1 cellular context compared by ENCODE assay signal in the genomic region with DNA sequence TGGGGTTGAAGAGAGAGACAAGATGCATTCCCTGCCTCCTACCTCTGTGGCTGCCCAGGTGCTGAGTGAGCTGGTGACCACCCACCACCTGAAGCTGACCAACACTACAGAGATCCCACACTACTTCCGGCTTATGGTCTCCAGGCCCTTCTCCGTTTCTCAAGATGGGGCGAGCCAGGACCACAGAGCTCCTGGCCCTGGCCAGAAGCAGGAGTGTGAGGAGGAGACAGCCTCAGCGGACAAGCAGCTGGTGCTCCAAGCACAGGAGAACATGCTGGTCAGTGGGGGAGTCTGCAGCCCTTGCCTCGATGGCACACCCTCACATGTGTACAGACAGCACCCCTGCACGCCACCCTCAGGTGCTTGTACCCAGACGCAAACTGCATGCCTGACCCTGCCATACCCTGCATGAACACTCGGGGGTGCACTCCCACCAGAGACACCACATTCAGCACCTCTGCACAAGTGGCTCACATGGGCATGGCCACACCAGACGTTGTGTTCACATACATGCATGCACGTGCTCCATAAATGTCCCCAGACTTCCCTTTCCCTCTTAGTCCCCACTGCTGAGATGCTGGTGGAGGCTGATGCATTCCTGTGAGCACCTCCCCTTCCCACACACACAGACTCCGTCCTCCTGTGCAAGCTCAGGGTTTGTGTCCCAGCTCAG.
TF ChIP-seq lines count a peak whose summit lies in the region.

No MANE protein-coding gene starts in this region.

TF ChIP-seq in SK-N-SH treated with all-trans-retinoic acid at 6 μM for 48 hours, 23 proteins besides CTCF, POLR2A, EP300 and RAD21 (continued from another document):
- TF ChIP-seq, protein P1, sequence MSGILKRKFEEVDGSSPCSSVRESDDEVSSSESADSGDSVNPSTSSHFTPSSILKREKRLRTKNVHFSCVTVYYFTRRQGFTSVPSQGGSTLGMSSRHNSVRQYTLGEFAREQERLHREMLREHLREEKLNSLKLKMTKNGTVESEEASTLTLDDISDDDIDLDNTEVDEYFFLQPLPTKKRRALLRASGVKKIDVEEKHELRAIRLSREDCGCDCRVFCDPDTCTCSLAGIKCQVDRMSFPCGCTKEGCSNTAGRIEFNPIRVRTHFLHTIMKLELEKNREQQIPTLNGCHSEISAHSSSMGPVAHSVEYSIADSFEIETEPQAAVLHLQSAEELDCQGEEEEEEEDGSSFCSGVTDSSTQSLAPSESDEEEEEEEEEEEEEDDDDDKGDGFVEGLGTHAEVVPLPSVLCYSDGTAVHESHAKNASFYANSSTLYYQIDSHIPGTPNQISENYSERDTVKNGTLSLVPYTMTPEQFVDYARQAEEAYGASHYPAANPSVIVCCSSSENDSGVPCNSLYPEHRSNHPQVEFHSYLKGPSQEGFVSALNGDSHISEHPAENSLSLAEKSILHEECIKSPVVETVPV (CRISPR knock-in tag; IDR thresholded peaks at IDR 0.05), result no peak
- TF ChIP-seq CSDC2 (CRISPR knock-in tag; IDR thresholded peaks at IDR 0.05) (no peak), ISL1 (CRISPR knock-in tag; IDR thresholded peaks at IDR 0.05) (no peak), OSR1 (CRISPR knock-in tag; IDR thresholded peaks at IDR 0.05) (no peak), ESRRG (CRISPR knock-in tag; IDR thresholded peaks at IDR 0.05) (no peak), SNAI2 (CRISPR knock-in tag; IDR thresholded peaks at IDR 0.05) (no peak)
- TF ChIP-seq, protein P2, sequence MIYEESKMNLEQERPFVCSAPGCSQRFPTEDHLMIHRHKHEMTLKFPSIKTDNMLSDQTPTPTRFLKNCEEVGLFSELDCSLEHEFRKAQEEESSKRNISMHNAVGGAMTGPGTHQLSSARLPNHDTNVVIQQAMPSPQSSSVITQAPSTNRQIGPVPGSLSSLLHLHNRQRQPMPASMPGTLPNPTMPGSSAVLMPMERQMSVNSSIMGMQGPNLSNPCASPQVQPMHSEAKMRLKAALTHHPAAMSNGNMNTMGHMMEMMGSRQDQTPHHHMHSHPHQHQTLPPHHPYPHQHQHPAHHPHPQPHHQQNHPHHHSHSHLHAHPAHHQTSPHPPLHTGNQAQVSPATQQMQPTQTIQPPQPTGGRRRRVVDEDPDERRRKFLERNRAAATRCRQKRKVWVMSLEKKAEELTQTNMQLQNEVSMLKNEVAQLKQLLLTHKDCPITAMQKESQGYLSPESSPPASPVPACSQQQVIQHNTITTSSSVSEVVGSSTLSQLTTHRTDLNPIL (CRISPR knock-in tag; IDR thresholded peaks at IDR 0.05; ENCODE audit: low read depth), result no peak
- TF ChIP-seq, protein P3, sequence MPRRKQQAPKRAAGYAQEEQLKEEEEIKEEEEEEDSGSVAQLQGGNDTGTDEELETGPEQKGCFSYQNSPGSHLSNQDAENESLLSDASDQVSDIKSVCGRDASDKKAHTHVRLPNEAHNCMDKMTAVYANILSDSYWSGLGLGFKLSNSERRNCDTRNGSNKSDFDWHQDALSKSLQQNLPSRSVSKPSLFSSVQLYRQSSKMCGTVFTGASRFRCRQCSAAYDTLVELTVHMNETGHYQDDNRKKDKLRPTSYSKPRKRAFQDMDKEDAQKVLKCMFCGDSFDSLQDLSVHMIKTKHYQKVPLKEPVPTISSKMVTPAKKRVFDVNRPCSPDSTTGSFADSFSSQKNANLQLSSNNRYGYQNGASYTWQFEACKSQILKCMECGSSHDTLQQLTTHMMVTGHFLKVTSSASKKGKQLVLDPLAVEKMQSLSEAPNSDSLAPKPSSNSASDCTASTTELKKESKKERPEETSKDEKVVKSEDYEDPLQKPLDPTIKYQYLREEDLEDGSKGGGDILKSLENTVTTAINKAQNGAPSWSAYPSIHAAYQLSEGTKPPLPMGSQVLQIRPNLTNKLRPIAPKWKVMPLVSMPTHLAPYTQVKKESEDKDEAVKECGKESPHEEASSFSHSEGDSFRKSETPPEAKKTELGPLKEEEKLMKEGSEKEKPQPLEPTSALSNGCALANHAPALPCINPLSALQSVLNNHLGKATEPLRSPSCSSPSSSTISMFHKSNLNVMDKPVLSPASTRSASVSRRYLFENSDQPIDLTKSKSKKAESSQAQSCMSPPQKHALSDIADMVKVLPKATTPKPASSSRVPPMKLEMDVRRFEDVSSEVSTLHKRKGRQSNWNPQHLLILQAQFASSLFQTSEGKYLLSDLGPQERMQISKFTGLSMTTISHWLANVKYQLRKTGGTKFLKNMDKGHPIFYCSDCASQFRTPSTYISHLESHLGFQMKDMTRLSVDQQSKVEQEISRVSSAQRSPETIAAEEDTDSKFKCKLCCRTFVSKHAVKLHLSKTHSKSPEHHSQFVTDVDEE (CRISPR knock-in tag; IDR thresholded peaks at IDR 0.05), result no peak
- TF ChIP-seq, protein P4, sequence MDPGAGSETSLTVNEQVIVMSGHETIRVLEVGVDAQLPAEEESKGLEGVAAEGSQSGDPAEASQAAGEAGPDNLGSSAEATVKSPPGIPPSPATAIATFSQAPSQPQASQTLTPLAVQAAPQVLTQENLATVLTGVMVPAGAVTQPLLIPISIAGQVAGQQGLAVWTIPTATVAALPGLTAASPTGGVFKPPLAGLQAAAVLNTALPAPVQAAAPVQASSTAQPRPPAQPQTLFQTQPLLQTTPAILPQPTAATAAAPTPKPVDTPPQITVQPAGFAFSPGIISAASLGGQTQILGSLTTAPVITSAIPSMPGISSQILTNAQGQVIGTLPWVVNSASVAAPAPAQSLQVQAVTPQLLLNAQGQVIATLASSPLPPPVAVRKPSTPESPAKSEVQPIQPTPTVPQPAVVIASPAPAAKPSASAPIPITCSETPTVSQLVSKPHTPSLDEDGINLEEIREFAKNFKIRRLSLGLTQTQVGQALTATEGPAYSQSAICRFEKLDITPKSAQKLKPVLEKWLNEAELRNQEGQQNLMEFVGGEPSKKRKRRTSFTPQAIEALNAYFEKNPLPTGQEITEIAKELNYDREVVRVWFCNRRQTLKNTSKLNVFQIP (CRISPR knock-in tag; IDR thresholded peaks at IDR 0.05; ENCODE audit: borderline replicate concordance, low read depth), result no peak
TF ChIP-seq in SK-N-SH treated with all-trans-retinoic acid at 6 μM for 48 hours: peak in this region for 0.
